Comparison of ENCODE assay signal across 15 cellular contexts in genomic region chr2:191867507-191867847, GRCh38. TPM values are rescaled to one million over a fixed set of nuclear protein-coding genes. Genes with fewer than 3 reads are reported as not detected.
DNase-seq lines count a peak whose midpoint lies in the region; ATAC-seq and TF ChIP-seq lines count a peak whose summit lies in the region.
"Had no signal": no experiment of that assay in that cellular context is flagged by ENCODE, and none has a peak within 500 bp of the region (broad histone marks: within the 10 kb centered on the region; RNA-seq: fewer than 3 reads in every experiment).

No MANE protein-coding gene starts in this region.

- H3K27ac ChIP-seq in fibroblast of lung (ENCODE audit: insufficient read depth, low read length) (peak overlapping the region; percentile 80), suprapubic skin (peak overlapping the region; percentile 78)

- peaks cover 8% of the 10 kb centered on the region for H3K27me3 Mint-ChIP-seq in activated CD8-positive, alpha-beta T cell treated with anti-CD3 and anti-CD28 coated beads for 36 hours

- intact Hi-C loops in activated CD8-positive, alpha-beta T cell treated with anti-CD3 and anti-CD28 coated beads for 36 hours (cut with micrococcal nuclease), result no loop called here

- POLR2A ChIA-PET in activated CD8-positive, alpha-beta T cell treated with anti-CD3 and anti-CD28 coated beads for 36 hours (lab: Charles Lee), result no interaction called here

- no peak for TF ChIP-seq POLR2A in suprapubic skin (IDR thresholded peaks at IDR 0.05)

- H2AFZ ChIP-seq in fibroblast of lung (ENCODE audit: low read length), result no peak overlapping the region

- H3K79me2 ChIP-seq in fibroblast of lung (ENCODE audit: control insufficient read depth, insufficient read depth, low read length), result no peaks in the 10 kb centered on the region

- no peak overlapping the region for H3K9ac ChIP-seq in fibroblast of lung (ENCODE audit: insufficient read depth, low read length)
- H3K9ac ChIP-seq in mucosa of stomach (ENCODE audit: low read length), result peak overlapping the region; percentile 18

- no peaks in the 10 kb centered on the region for H3K27me3 ChIP-seq in fibroblast of lung (ENCODE audit: control insufficient read depth, insufficient read depth, low read length)
- H3K27me3 ChIP-seq in mucosa of stomach (ENCODE audit: control insufficient read depth, insufficient read depth, low read length), result no peaks in the 10 kb centered on the region
- no peaks in the 10 kb centered on the region for H3K27me3 ChIP-seq in suprapubic skin

- H3K36me3 Mint-ChIP-seq in activated CD8-positive, alpha-beta T cell treated with anti-CD3 and anti-CD28 coated beads for 36 hours (ENCODE audit: low read depth), result no peaks in the 10 kb centered on the region

- H3K4me3 Mint-ChIP-seq in activated CD8-positive, alpha-beta T cell treated with anti-CD3 and anti-CD28 coated beads for 36 hours, result no peak overlapping the region

- H3K9me3 ChIP-seq in fibroblast of lung (ENCODE audit: control insufficient read depth, insufficient read depth, low read depth, low read length), result no peaks in the 10 kb centered on the region
- no peaks in the 10 kb centered on the region for H3K9me3 ChIP-seq in mucosa of stomach (ENCODE audit: control insufficient read depth, low read length)
- H3K9me3 ChIP-seq in suprapubic skin, result no peaks in the 10 kb centered on the region

- no peaks in the 10 kb centered on the region for H3K4me1 Mint-ChIP-seq in activated CD8-positive, alpha-beta T cell treated with anti-CD3 and anti-CD28 coated beads for 36 hours (ENCODE audit: low read depth)

- no peak overlapping the region for H3K4me3 ChIP-seq in fibroblast of lung (replicated peaks in 1 of 4; ENCODE audit: control extremely low read depth in 1 of 4, insufficient read depth in 1 of 4, low read depth in 3 of 4, low read length in 4 of 4)
- H3K4me3 ChIP-seq in mucosa of stomach (ENCODE audit: low read length), result no peak overlapping the region
- H3K4me3 ChIP-seq in suprapubic skin, result no peak overlapping the region
- H3K4me3 ChIP-seq: coronary artery had no signal

- no peaks in the 10 kb centered on the region for H3K9me3 Mint-ChIP-seq in activated CD8-positive, alpha-beta T cell treated with anti-CD3 and anti-CD28 coated beads for 36 hours

- TF ChIP-seq CTCF in fibroblast of lung (conservative IDR thresholded peaks at IDR 0.05 in 1 of 2, IDR thresholded peaks at IDR 0.05 in 1 of 2; ENCODE audit: low read depth in 1 of 2, low read length in 2 of 2) (no peak), suprapubic skin (IDR thresholded peaks at IDR 0.05) (no peak)
- TF ChIP-seq CTCF in activated CD8-positive, alpha-beta T cell treated with anti-CD3 and anti-CD28 coated beads for 36 hours (IDR thresholded peaks at IDR 0.05), result no peak

- H3K4me1 ChIP-seq in fibroblast of lung (ENCODE audit: control insufficient read depth, extremely low read depth, insufficient read depth, low read length) (peaks cover 22% of the 10 kb centered on the region), mucosa of stomach (ENCODE audit: control insufficient read depth, insufficient read depth, low read length) (peaks cover 17% of the 10 kb centered on the region), suprapubic skin (peaks cover 32% of the 10 kb centered on the region)

- peak; percentile 55 for DNase-seq in RPMI7951 (ENCODE audit: low read depth)
- no peak for DNase-seq in fibroblast of lung (ENCODE audit: low read depth in 2 of 2)
- DNase-seq in suprapubic skin (ENCODE audit: low spot score in 2 of 2), result no peak
- DNase-seq in T-helper 9 cell, result no peak
- no peak for DNase-seq in activated CD8-positive, alpha-beta T cell treated with anti-CD3 and anti-CD28 coated beads for 36 hours
- DNase-seq: activated CD4-positive, alpha-beta T cell treated with anti-CD3 and anti-CD28 coated beads for 4 hours; activated gamma-delta T cell treated with Interleukin-2 at 50 U/mL for 16 hours; NCI-H1417; NCI-H69; stimulated activated CD4-positive, alpha-beta T cell treated with anti-CD3 and anti-CD28 coated beads, Interleukin-12 subunit alpha, Interleukin-12 subunit beta, amount 100 ng/mL, for 4 hours had no signal

- ATAC-seq in HG03571 (IDR thresholded peaks at IDR 0.05; ENCODE audit: unreplicated experiment) (no peak), GM21723 (IDR thresholded peaks at IDR 0.05; ENCODE audit: unreplicated experiment) (no peak)
- ATAC-seq in activated CD8-positive, alpha-beta T cell treated with anti-CD3 and anti-CD28 coated beads for 36 hours, result no peak

- H3K4me2 ChIP-seq in fibroblast of lung (ENCODE audit: extremely low read depth, insufficient read depth, low read length), result no peak overlapping the region

- no peak for TF ChIP-seq EP300 in suprapubic skin (IDR thresholded peaks at IDR 0.05)

- H4K20me1 ChIP-seq in fibroblast of lung (ENCODE audit: control insufficient read depth, extremely low read depth, insufficient read depth, low read length), result no peaks in the 10 kb centered on the region

- H3K36me3 ChIP-seq in fibroblast of lung (ENCODE audit: control insufficient read depth, insufficient read depth, low read length) (no peaks in the 10 kb centered on the region), mucosa of stomach (ENCODE audit: control insufficient read depth, insufficient read depth, low read length) (no peaks in the 10 kb centered on the region), suprapubic skin (no peaks in the 10 kb centered on the region)

- CTCF ChIA-PET in activated CD8-positive, alpha-beta T cell treated with anti-CD3 and anti-CD28 coated beads for 36 hours (lab: Charles Lee), result no interaction called here

- WGBS in suprapubic skin, result 48% methylated on average over 1 of the region's 1 CpG

- H3K27ac Mint-ChIP-seq in activated CD8-positive, alpha-beta T cell treated with anti-CD3 and anti-CD28 coated beads for 36 hours, result no peak overlapping the region

RNA-seq across cellular contexts. Expression of gene CAVIN2, which starts 20.6 kb away (rescaled TPM):
- not detected in 2 replicates for total RNA-seq in RPMI7951 (2014; rRNA removed; shearing (Covaris generic))
- total RNA-seq in fibroblast of lung (12.6 and 28.1 TPM in 2 replicates), suprapubic skin (10 to 100 TPM in 1 of 4 donors, 1 to 10 TPM in 3; 3.8 to 12.9 (median 6.7) TPM)
- polyA plus RNA-seq in fibroblast of lung, result 25.1 and 26.4 TPM in 2 replicates
- 23.0 TPM in 2 replicates for polyA plus RNA-seq in fibroblast of lung (2012)
- polyA minus RNA-seq in fibroblast of lung (ENCODE audit: low replicate concordance), result 14.7 and 15.2 TPM in 2 replicates
- not detected for total RNA-seq in activated CD8-positive, alpha-beta T cell treated with anti-CD3 and anti-CD28 coated beads for 36 hours
- total RNA-seq: HT1080 had no signal
